Comparison of ENCODE assay signal across 8 cellular contexts in genomic region chr19:19062454-19063182, GRCh38. TPM values are rescaled to one million over a fixed set of nuclear protein-coding genes. Genes with fewer than 3 reads are reported as not detected.
DNase-seq lines count a peak whose midpoint lies in the region; ATAC-seq, FAIRE-seq and TF ChIP-seq lines count a peak whose summit lies in the region.

No MANE protein-coding gene starts in this region.

- peak overlapping the region; percentile 88 to 99 (median 94) for H3K4me3 Mint-ChIP-seq in naive B cell

- no peak for FAIRE-seq in D721Med (lab: Jason Lieb, UNC)

- no peak for TF ChIP-seq CTCF in coronary artery (IDR thresholded peaks at IDR 0.05)
- TF ChIP-seq CTCF in D721Med (IDR thresholded peaks at IDR 0.05; ENCODE audit: insufficient read depth, missing control alignments), result no peak

- H3K27ac Mint-ChIP-seq in naive B cell, result peak overlapping the region in 2 of 6 donors; percentile 73 to 87

- H3K4me3 ChIP-seq in coronary artery, result peak overlapping the region; percentile 72

- peaks cover 17 to 39% (median 37%) of the 10 kb centered on the region in 3 donors for H3K4me1 Mint-ChIP-seq in naive B cell

- no peaks in the 10 kb centered on the region for H3K9me3 Mint-ChIP-seq in naive B cell

- DNase-seq in NCI-H2227 (lab: John Stamatoyannopoulos, UW; ENCODE audit: unreplicated experiment) (peak; percentile 24), NCI-H2227 treated with DMSO at 0.1 percent for 48 hours (lab: John Stamatoyannopoulos, UW) (no peak), OCI-M1 (lab: John Stamatoyannopoulos, UW) (peak; percentile 60), coronary artery (ENCODE audit: low spot score) (no peak), naive B cell (no peak), NCI-H1436 treated with DMSO at 0.1 percent for 48 hours (lab: John Stamatoyannopoulos, UW) (no peak), D721Med (ENCODE audit: insufficient read length, low spot score) (no peak)
- DNase-seq in effector CD4-positive, alpha-beta T cell, result no peak

- peak overlapping the region; percentile 56 to 83 for H3K27ac ChIP-seq in coronary artery

- no peaks in the 10 kb centered on the region for H3K27me3 Mint-ChIP-seq in naive B cell

- H3K36me3 Mint-ChIP-seq in naive B cell, result no peaks in the 10 kb centered on the region

- no peak for ATAC-seq in naive B cell (ENCODE audit: low read depth in 2 of 2)

RNA-seq across cellular contexts. Expression of gene SLC25A42, which starts 1.2 kb away (rescaled TPM):
- polyA plus RNA-seq in naive B cell (ENCODE audit: low read depth in 6 of 6), result 10 to 100 TPM; 13.5 to 34.1 (median 19.0) TPM

RNA-seq across cellular contexts. Expression of gene ARMC6, which starts 29.2 kb away (rescaled TPM):
- 10 to 100 TPM; 23.6 to 37.9 (median 28.6) TPM for polyA plus RNA-seq in naive B cell (ENCODE audit: low read depth in 6 of 6)

RNA-seq across cellular contexts. Expression of gene SUGP2, which starts 29.3 kb away (rescaled TPM):
- 10 to 100 TPM in 2 of 6 donors, 1 to 10 TPM in 4; 7.2 to 16.3 (median 9.2) TPM for polyA plus RNA-seq in naive B cell (ENCODE audit: low read depth in 6 of 6)

Comparison
In these comparisons a context has a peak if more than half of its experiments do, and no peak if none do; other contexts are left out.
1. DNase-seq: peak in NCI-H2227 (single experiment) and OCI-M1 (single experiment); none in NCI-H2227 treated with DMSO at 0.1 percent for 48 hours (single experiment), coronary artery (single experiment), naive B cell (single experiment), NCI-H1436 treated with DMSO at 0.1 percent for 48 hours (single experiment), D721Med (single experiment) and effector CD4-positive, alpha-beta T cell (single experiment).